Comparison of ENCODE assay signal across 25 cellular contexts in genomic region chr3:143581972-143582722, GRCh38.
DNase-seq lines count a peak whose midpoint lies in the region; ATAC-seq and TF ChIP-seq lines count a peak whose summit lies in the region.
"Had no signal": no experiment of that assay in that cellular context is flagged by ENCODE, and none has a peak within 500 bp of the region (broad histone marks: within the 10 kb centered on the region; RNA-seq: fewer than 3 reads in every experiment).

No MANE protein-coding gene starts in this region.

- H3K36me3 ChIP-seq in GM06990 (ENCODE audit: control insufficient read depth, insufficient read depth, low read length): no peaks in the 10 kb centered on the region
- no peaks in the 10 kb centered on the region for H3K36me3 ChIP-seq in CD8-positive, alpha-beta T cell (ENCODE audit: insufficient read depth, low read length)
- H3K36me3 ChIP-seq: colonic mucosa had no signal

- no peak for TF ChIP-seq CTCF in GM06990 (IDR thresholded peaks at IDR 0.05; ENCODE audit: insufficient read depth, low read length, poor library complexity, severe bottlenecking)
- no peak for TF ChIP-seq CTCF in CD8-positive, alpha-beta T cell (IDR thresholded peaks at IDR 0.05)

- peak; percentile 49 for ATAC-seq in GM18511 (IDR thresholded peaks at IDR 0.05; ENCODE audit: unreplicated experiment)
- peak; percentile 55 for ATAC-seq in HG02571 (IDR thresholded peaks at IDR 0.05; ENCODE audit: unreplicated experiment)
- ATAC-seq in left colon: no peak
- ATAC-seq in CD8-positive, alpha-beta T cell: no peak
- ATAC-seq in SK-N-SH treated with all-trans-retinoic acid at 6 μM for 48 hours: no peak
- ATAC-seq: HCT116 had no signal

- no peak overlapping the region for H3K4me3 Mint-ChIP-seq in IgD-negative memory B cell
- H3K4me3 Mint-ChIP-seq in CD8-positive, alpha-beta T cell: no peak overlapping the region

- H3K27ac ChIP-seq in CD8-positive, alpha-beta T cell (ENCODE audit: low read depth, low read length): no peak overlapping the region
- H3K27ac ChIP-seq: colonic mucosa, HL-60, spleen, stomach, tibial nerve had no signal

- no peaks in the 10 kb centered on the region for H3K9me3 ChIP-seq in CD8-positive, alpha-beta T cell (ENCODE audit: low read length)
- H3K9me3 ChIP-seq: colonic mucosa, spleen, stomach, tibial nerve had no signal

- no peak overlapping the region for H3K4me3 ChIP-seq in GM06990 (replicated peaks; ENCODE audit: low read depth, low read length)
- no peak overlapping the region for H3K4me3 ChIP-seq in CD8-positive, alpha-beta T cell (ENCODE audit: low read depth, low read length)
- H3K4me3 ChIP-seq: colonic mucosa, spleen, stomach, tibial nerve had no signal

- no peaks in the 10 kb centered on the region for H3K9me3 Mint-ChIP-seq in IgD-negative memory B cell
- no peaks in the 10 kb centered on the region for H3K9me3 Mint-ChIP-seq in CD8-positive, alpha-beta T cell

- peaks cover 2 to 17% (median 15%) of the 10 kb centered on the region in 3 donors for H3K4me1 Mint-ChIP-seq in IgD-negative memory B cell
- H3K4me1 Mint-ChIP-seq in CD8-positive, alpha-beta T cell (ENCODE audit: low read depth): peaks cover 2% of the 10 kb centered on the region

- H3K27ac Mint-ChIP-seq in IgD-negative memory B cell: peak overlapping the region in 2 of 3 donors; percentile 7 to 28
- no peak overlapping the region for H3K27ac Mint-ChIP-seq in CD8-positive, alpha-beta T cell

- CTCF ChIA-PET in CD8-positive, alpha-beta T cell (lab: Charles Lee): no interaction called here

- intact Hi-C loops in left colon (cut with DNase I, micrococcal nuclease): no loop called here
- intact Hi-C loops in CD8-positive, alpha-beta T cell (cut with DNase I, micrococcal nuclease): no loop called here

- no peaks in the 10 kb centered on the region for H3K27me3 Mint-ChIP-seq in IgD-negative memory B cell
- H3K27me3 Mint-ChIP-seq in CD8-positive, alpha-beta T cell (ENCODE audit: low read depth): no peaks in the 10 kb centered on the region

- no peaks in the 10 kb centered on the region for H3K4me1 ChIP-seq in CD8-positive, alpha-beta T cell (ENCODE audit: insufficient read depth, low read length)
- H3K4me1 ChIP-seq: colonic mucosa had no signal

- H3K27me3 ChIP-seq in GM06990 (replicated peaks; ENCODE audit: control insufficient read depth, insufficient read depth, low read length): no peaks in the 10 kb centered on the region
- no peaks in the 10 kb centered on the region for H3K27me3 ChIP-seq in CD8-positive, alpha-beta T cell (ENCODE audit: insufficient read depth, low read length)
- H3K27me3 ChIP-seq: colonic mucosa, spleen, stomach, tibial nerve had no signal

- POLR2A ChIA-PET in CD8-positive, alpha-beta T cell (lab: Charles Lee): no interaction called here

- DNase-seq in GM06990 (ENCODE audit: extremely low read depth, insufficient read length) (peak; percentile 31), left colon (no peak), C1 segment of cervical spinal cord (lab: John Stamatoyannopoulos, UW) (no peak)
- no peak for DNase-seq in CD8-positive, alpha-beta T cell
- DNase-seq: activated CD4-positive, alpha-beta T cell treated with anti-CD3 and anti-CD28 coated beads for 4 hours; colonic mucosa; GDM1; mesendoderm; NCI-H1092 treated with DMSO at 0.1 percent for 48 hours; NCI-H2029; NCI-H226; NCI-H774; nucleus accumbens; OCI-M1; SHP77; spleen; stimulated activated CD4-positive, alpha-beta T cell treated with anti-CD3 and anti-CD28 coated beads, Interleukin-4, amount 100 ng/mL, for 1 hour; stomach had no signal

- peaks cover 7% of the 10 kb centered on the region for H3K36me3 Mint-ChIP-seq in IgD-negative memory B cell
- H3K36me3 Mint-ChIP-seq in CD8-positive, alpha-beta T cell: peaks cover 22% of the 10 kb centered on the region

TF ChIP-seq in SK-N-SH treated with all-trans-retinoic acid at 6 μM for 48 hours, 23 proteins besides CTCF, POLR2A, EP300 and RAD21 (continues in another document):
- TF ChIP-seq TOX (CRISPR knock-in tag; IDR thresholded peaks at IDR 0.05; ENCODE audit: borderline replicate concordance): no peak
- no peak for TF ChIP-seq BACH2 (CRISPR knock-in tag; IDR thresholded peaks at IDR 0.05; ENCODE audit: borderline replicate concordance)
- no peak for TF ChIP-seq PATZ1 (CRISPR knock-in tag; IDR thresholded peaks at IDR 0.05; ENCODE audit: borderline replicate concordance)
- TF ChIP-seq ZNF565 (CRISPR knock-in tag; conservative IDR thresholded peaks at IDR 0.05; ENCODE audit: low read depth): no peak
- TF ChIP-seq ARNTL (CRISPR knock-in tag; IDR thresholded peaks at IDR 0.05; ENCODE audit: borderline replicate concordance, low read depth): no peak
- no peak for TF ChIP-seq CREB5 (CRISPR knock-in tag; IDR thresholded peaks at IDR 0.05; ENCODE audit: low read depth)
- TF ChIP-seq ZFP30 (CRISPR knock-in tag; IDR thresholded peaks at IDR 0.05): no peak
- TF ChIP-seq ISL1 (CRISPR knock-in tag; IDR thresholded peaks at IDR 0.05): no peak
- TF ChIP-seq CSDC2 (CRISPR knock-in tag; IDR thresholded peaks at IDR 0.05): no peak
- no peak for TF ChIP-seq SNAI2 (CRISPR knock-in tag; IDR thresholded peaks at IDR 0.05)
- TF ChIP-seq ESRRG (CRISPR knock-in tag; IDR thresholded peaks at IDR 0.05): no peak
- TF ChIP-seq CSRNP3 (CRISPR knock-in tag; IDR thresholded peaks at IDR 0.05): no peak
- no peak for TF ChIP-seq ZC3H10 (CRISPR knock-in tag; IDR thresholded peaks at IDR 0.05)
- no peak for TF ChIP-seq TSHZ2 (CRISPR knock-in tag; IDR thresholded peaks at IDR 0.05)
- TF ChIP-seq ZNF8 (CRISPR knock-in tag; IDR thresholded peaks at IDR 0.05): no peak
- no peak for TF ChIP-seq TCF4 (CRISPR knock-in tag; IDR thresholded peaks at IDR 0.05; ENCODE audit: borderline replicate concordance)

Comparison
In these comparisons a context has a peak if more than half of its experiments do, and no peak if none do; other contexts are left out.
1. ATAC-seq: peak in GM18511 (single experiment) and HG02571 (single experiment); none in left colon (single experiment), CD8-positive, alpha-beta T cell (single experiment) and SK-N-SH treated with all-trans-retinoic acid at 6 μM for 48 hours (single experiment).